Comparison of ENCODE assay signal across 12 cellular contexts in the genomic region with DNA sequence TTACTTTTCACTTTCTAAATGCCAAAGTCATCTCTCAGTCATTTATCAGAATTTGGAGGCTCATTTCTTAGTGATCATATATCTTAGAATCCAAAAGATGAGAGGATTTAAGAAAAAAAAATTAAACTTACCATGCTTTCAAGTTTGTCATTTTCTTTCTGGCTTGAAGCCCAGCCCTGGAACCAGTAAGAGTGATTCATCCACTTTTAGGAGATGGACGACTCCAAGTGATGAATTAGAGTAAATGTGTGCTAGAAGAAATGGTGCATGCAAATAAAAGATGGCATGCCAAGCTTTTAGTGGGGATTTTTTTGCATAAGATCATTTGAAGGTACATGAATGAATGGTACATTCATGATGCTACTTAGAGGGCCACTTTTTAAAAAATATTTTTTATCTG.
DNase-seq lines count a peak whose midpoint lies in the region; ATAC-seq lines count a peak whose summit lies in the region.
"Had no signal": no experiment of that assay in that cellular context is flagged by ENCODE, and none has a peak within 500 bp of the region (broad histone marks: within the 10 kb centered on the region; RNA-seq: fewer than 3 reads in every experiment).

No MANE protein-coding gene starts in this region.

- DNase-seq in AG08395 (ENCODE audit: low spot score) (peak; percentile 46), HCEC 1CT (peak; percentile 68), amniotic stem cell (lab: John Stamatoyannopoulos, UW) (peak; percentile 44), inferior parietal cortex (ENCODE audit: extremely low spot score) (peak; percentile 65), NCI-H1417 treated with DMSO at 0.1 percent for 48 hours (lab: John Stamatoyannopoulos, UW) (no peak)
- DNase-seq: activated T-cell treated with anti-CD3 and anti-CD28 coated beads, Interleukin-2, amount 50 U/mL, for 48 hours; CD4-positive, alpha-beta memory T cell; GOT3 had no signal

- ATAC-seq in HG02884 (IDR thresholded peaks at IDR 0.05; ENCODE audit: unreplicated experiment) (no peak), HG02885 (IDR thresholded peaks at IDR 0.05; ENCODE audit: poor library complexity, unreplicated experiment) (no peak), HG02840 (IDR thresholded peaks at IDR 0.05; ENCODE audit: low FRiP score, unreplicated experiment) (no peak)
- ATAC-seq: esophagus mucosa had no signal
